Comparison of ENCODE assay signal across 8 cellular contexts in genomic region chr3:196942226-196942914, GRCh38.
DNase-seq lines count a peak whose midpoint lies in the region; ATAC-seq lines count a peak whose summit lies in the region.

TSS of gene NCBP2 (minus strand) at chr3:196942528. CDS start at chr3:196942503, 25 bp downstream.

- DNase-seq in COLO829 (ENCODE audit: low spot score) (peak; percentile 97), HS-5 (ENCODE audit: low read depth) (peak; percentile 88), NK-92 (lab: John Stamatoyannopoulos, UW; ENCODE audit: unreplicated experiment) (peak; percentile 91), medulla oblongata (ENCODE audit: extremely low spot score) (peak; percentile 97)
- DNase-seq in activated CD8-positive, alpha-beta memory T cell treated with anti-CD3 and anti-CD28 coated beads for 24 hours: peak; percentile 100
- peak; percentile 98 for DNase-seq in effector CD8-positive, alpha-beta T cell (lab: John Stamatoyannopoulos, UW)
- peak; percentile 100 for DNase-seq in stimulated activated CD8-positive, alpha-beta memory T cell treated with anti-CD3 and anti-CD28 coated beads, Interleukin-12 subunit alpha, Interleukin-12 subunit beta, amount 100 ng/mL, for 1 hour (ENCODE audit: low read depth)

- peak; percentile 90 for ATAC-seq in GM19468 (IDR thresholded peaks at IDR 0.05; ENCODE audit: extremely low read depth, unreplicated experiment)

Comparison
In these comparisons a context has a peak if more than half of its experiments do, and no peak if none do; other contexts are left out.
1. Peak in every context shown above with its lines: DNase-seq and ATAC-seq.